6 cellular contexts compared by ENCODE assay signal in the genomic region with DNA sequence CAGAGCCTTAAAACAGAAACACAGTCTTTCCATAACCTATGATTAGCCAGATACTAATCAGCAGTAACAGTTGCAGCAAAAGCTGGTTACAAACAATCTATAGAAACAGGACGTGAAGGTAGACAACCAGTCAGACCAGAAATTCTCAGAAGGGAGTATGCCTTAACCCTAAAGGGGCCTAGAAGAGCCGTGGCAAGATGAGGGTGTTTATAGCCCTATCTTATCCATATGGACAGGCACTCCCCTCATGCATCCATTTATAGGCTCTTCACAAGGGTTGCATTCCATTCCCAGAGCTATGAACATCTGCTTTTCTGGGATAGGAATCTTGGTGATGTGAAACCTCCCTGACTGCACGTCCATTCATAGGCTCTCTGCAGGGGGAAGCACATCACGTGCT.
DNase-seq lines count a peak whose midpoint lies in the region; ATAC-seq and TF ChIP-seq lines count a peak whose summit lies in the region.
"Not testable (repeated sequence)": the region's sequence is repeated elsewhere in the genome, so short reads cannot be mapped to it uniquely, and the experiment has no call there.

No MANE protein-coding gene starts in this region.

- not testable (repeated sequence) for TF ChIP-seq RAD21 in SK-N-SH (IDR thresholded peaks at IDR 0.05; ENCODE audit: low read length)

- not testable (repeated sequence) for H2AK5ac ChIP-seq in trophoblast cell (ENCODE audit: low read length)

- H3K27me3 Mint-ChIP-seq in GM23338 (ENCODE audit: insufficient read depth, low read depth, poor library complexity); endodermal cell (ENCODE audit: insufficient read depth): not testable (repeated sequence)

- not testable (repeated sequence) for H2BK120ac ChIP-seq in trophoblast cell (ENCODE audit: insufficient read depth, low read length, poor library complexity)

- H3K9ac ChIP-seq in SK-N-SH; endodermal cell (ENCODE audit: extremely low read depth, low read length, poor library complexity, severe bottlenecking); trophoblast cell (ENCODE audit: low read length): not testable (repeated sequence)

- H3K27ac Mint-ChIP-seq in GM23338 = 0 out of 2 replicates have a peak overlapping the region, but pooled peaks have one; percentile 5
- H3K27ac Mint-ChIP-seq in endodermal cell = not testable (repeated sequence)

- not testable (repeated sequence) for H3K9me3 Mint-ChIP-seq in GM23338, endodermal cell

- not testable (repeated sequence) for H3K4ac ChIP-seq in trophoblast cell (ENCODE audit: low read depth, low read length)

- H3K4me3 ChIP-seq in GM23338; SK-N-SH (ENCODE audit: low read depth in 2 of 2, low read length in 1 of 2); endodermal cell (ENCODE audit: low read length); fibroblast of pulmonary artery (replicated peaks; ENCODE audit: low read depth, low read length); trophoblast cell (ENCODE audit: low read depth, low read length): not testable (repeated sequence)

- TF ChIP-seq EP300 in SK-N-SH (IDR thresholded peaks at IDR 0.05; ENCODE audit: borderline replicate concordance in 1 of 2, low read depth in 1 of 2, low read length in 1 of 2) = not testable (repeated sequence)

- POLR2A ChIA-PET in SK-N-SH (lab: Yijun Ruan, JAX) = not testable (repeated sequence)

- H2BK5ac ChIP-seq in trophoblast cell (ENCODE audit: low read depth, low read length, poor library complexity) = not testable (repeated sequence)

- DNase-seq in GM23338 (ENCODE audit: low spot score); SK-N-SH; endodermal cell: not testable (repeated sequence)
- DNase-seq in fibroblast of pulmonary artery (ENCODE audit: low read depth) (peak; percentile 17), islet precursor cell (peak; percentile 72), trophoblast cell (peak; percentile 14 to 64)

- not testable (repeated sequence) for H3K27ac ChIP-seq in GM23338 (ENCODE audit: low read depth); SK-N-SH (ENCODE audit: low read depth in 2 of 2, low read length in 1 of 2); trophoblast cell (ENCODE audit: low read depth, low read length)
- peak overlapping the region; percentile 29 for H3K27ac ChIP-seq in endodermal cell (ENCODE audit: low read depth, low read length)

- not testable (repeated sequence) for H4K8ac ChIP-seq in trophoblast cell (ENCODE audit: low read depth, low read length)

- 68% methylated on average over 2 of the region's 4 CpGs for WGBS in SK-N-SH (ENCODE audit: low lambda C conversion rate)
- WGBS in endodermal cell (ENCODE audit: insufficient coverage in 1 of 2, insufficient read length in 1 of 2), 2 experiments = 60 to 90% methylated on average over 1 to 4 of the region's 4 CpGs
- WGBS in trophoblast cell (ENCODE audit: extremely low coverage, insufficient coverage, insufficient read length) = no CpG with 5 or more reads among the region's 4 CpGs

- peaks cover 18% of the 10 kb centered on the region for H3K4me1 ChIP-seq in GM23338 (ENCODE audit: insufficient read depth)
- not testable (repeated sequence) for H3K4me1 ChIP-seq in SK-N-SH (ENCODE audit: control insufficient read depth in 1 of 2, insufficient read depth in 2 of 2, low read depth in 1 of 2, low read length in 1 of 2); endodermal cell (ENCODE audit: control insufficient read depth, insufficient read depth, low read length); trophoblast cell (ENCODE audit: control insufficient read depth in 1 of 2, insufficient read depth in 2 of 2, low read length in 2 of 2)

- H2AFZ ChIP-seq in GM23338; SK-N-SH (ENCODE audit: low read depth); trophoblast cell (ENCODE audit: insufficient read depth, low read length, poor library complexity): not testable (repeated sequence)

- H4K20me1 ChIP-seq in GM23338 (replicated peaks; ENCODE audit: insufficient read depth); SK-N-SH (ENCODE audit: insufficient read depth): not testable (repeated sequence)

- not testable (repeated sequence) for H3K79me1 ChIP-seq in trophoblast cell (ENCODE audit: low read length)

- H3K18ac ChIP-seq in trophoblast cell (ENCODE audit: low read length) = not testable (repeated sequence)

- not testable (repeated sequence) for H3K27me3 ChIP-seq in GM23338 (ENCODE audit: insufficient read depth); SK-N-SH (ENCODE audit: insufficient read depth); endodermal cell (ENCODE audit: control insufficient read depth, insufficient read depth, low read length, poor library complexity, severe bottlenecking); trophoblast cell (ENCODE audit: insufficient read depth, low read length)

- H3K79me2 ChIP-seq in GM23338 (replicated peaks; ENCODE audit: insufficient read depth); SK-N-SH (ENCODE audit: insufficient read depth); trophoblast cell (ENCODE audit: control insufficient read depth, insufficient read depth, low read length, poor library complexity): not testable (repeated sequence)

- H3K14ac ChIP-seq in trophoblast cell (ENCODE audit: low read length) = not testable (repeated sequence)

- H4K91ac ChIP-seq in trophoblast cell (ENCODE audit: low read depth, low read length) = not testable (repeated sequence)

- peaks cover 34% of the 10 kb centered on the region for H3K4me1 Mint-ChIP-seq in GM23338
- H3K4me1 Mint-ChIP-seq in endodermal cell = peaks cover 16% of the 10 kb centered on the region

- not testable (repeated sequence) for H3K36me3 ChIP-seq in GM23338 (ENCODE audit: insufficient read depth); SK-N-SH (replicated peaks in 1 of 2; ENCODE audit: control insufficient read depth in 1 of 2, insufficient read depth in 2 of 2, low read length in 1 of 2); endodermal cell (ENCODE audit: control insufficient read depth, insufficient read depth, low read length); trophoblast cell (ENCODE audit: control insufficient read depth in 1 of 2, insufficient read depth in 2 of 2, low read length in 2 of 2)

- ATAC-seq in GM23338 = not testable (repeated sequence)

- H3K23ac ChIP-seq in trophoblast cell (ENCODE audit: low read length) = not testable (repeated sequence)

- not testable (repeated sequence) for TF ChIP-seq CTCF in GM23338 (conservative IDR thresholded peaks at IDR 0.05; ENCODE audit: low read depth in 2 of 2); SK-N-SH (IDR thresholded peaks at IDR 0.05); endodermal cell (conservative IDR thresholded peaks at IDR 0.05); fibroblast of pulmonary artery (IDR thresholded peaks at IDR 0.05; ENCODE audit: low read length, missing control alignments)

- not testable (repeated sequence) for H4K12ac ChIP-seq in trophoblast cell (ENCODE audit: low read depth, low read length)

- not testable (repeated sequence) for H3K9me3 ChIP-seq in SK-N-SH; endodermal cell (ENCODE audit: control insufficient read depth, low read length); trophoblast cell (ENCODE audit: insufficient read depth, low read depth, low read length)

- not testable (repeated sequence) for H3K4me3 Mint-ChIP-seq in GM23338, endodermal cell

- not testable (repeated sequence) for H3F3A ChIP-seq in GM23338 (replicated peaks; ENCODE audit: low read depth); SK-N-SH (replicated peaks; ENCODE audit: insufficient read depth)

- H3K4me2 ChIP-seq in GM23338; SK-N-SH; trophoblast cell (ENCODE audit: low read length): not testable (repeated sequence)

- CTCF ChIA-PET in SK-N-SH (lab: Yijun Ruan, JAX) = interaction anchor here (1.0 to 2.5 kb wide), 5 partner anchors 10 to 440 kb away, joined by 3 to 9 read pairs (median 6); no protein-coding TSS in a partner anchor

- H3K36me3 Mint-ChIP-seq in GM23338 (ENCODE audit: low read depth); endodermal cell (ENCODE audit: low read depth): not testable (repeated sequence)

- not testable (repeated sequence) for H3K9me2 ChIP-seq in GM23338 (ENCODE audit: insufficient read depth); SK-N-SH

- not testable (repeated sequence) for H2BK12ac ChIP-seq in trophoblast cell (ENCODE audit: low read length)

TF ChIP-seq in SK-N-SH, 30 proteins besides CTCF, POLR2A, EP300 and RAD21:
- 0 out of 2 replicates have a peak, but pooled peaks have one; percentile 23 for TF ChIP-seq GATA2 (CRISPR knock-in tag; IDR thresholded peaks at IDR 0.05)
